11 cellular contexts compared by ENCODE assay signal in genomic region chr14:91354221-91354916, GRCh38.
DNase-seq lines count a peak whose midpoint lies in the region; ATAC-seq and TF ChIP-seq lines count a peak whose summit lies in the region.
"Had no signal": no experiment of that assay in that cellular context is flagged by ENCODE, and none has a peak within 500 bp of the region (broad histone marks: within the 10 kb centered on the region; RNA-seq: fewer than 3 reads in every experiment).

No MANE protein-coding gene starts in this region.

- DNase-seq in CD8-positive, alpha-beta T cell: no peak
- no peak for DNase-seq in activated naive CD8-positive, alpha-beta T cell treated with anti-CD3 and anti-CD28 coated beads, Interleukin-2, amount 50 U/mL, for 24 hours
- DNase-seq in naive B cell: no peak
- DNase-seq in effector CD4-positive, alpha-beta T cell: no peak
- DNase-seq in Calu3: no peak
- no peak for DNase-seq in NCI-H1105 (lab: John Stamatoyannopoulos, UW)
- DNase-seq: EL, T1000 had no signal

- ATAC-seq in CD8-positive, alpha-beta T cell: no peak
- no peak for ATAC-seq in activated naive CD8-positive, alpha-beta T cell treated with anti-CD3 and anti-CD28 coated beads, Interleukin-2, amount 50 U/mL, for 24 hours
- ATAC-seq in naive B cell (ENCODE audit: low read depth in 2 of 2): no peak
- ATAC-seq in GM18867 (IDR thresholded peaks at IDR 0.05; ENCODE audit: unreplicated experiment): no peak

- H3K27ac Mint-ChIP-seq in CD8-positive, alpha-beta T cell: peak overlapping the region; percentile 94
- H3K27ac Mint-ChIP-seq in activated naive CD8-positive, alpha-beta T cell treated with anti-CD3 and anti-CD28 coated beads, Interleukin-2, amount 50 U/mL, for 24 hours: peak overlapping the region; percentile 83
- H3K27ac Mint-ChIP-seq in naive B cell (peak overlapping the region in 5 of 6 donors; percentile 33 to 91 (median 48)), Calu3 (ENCODE audit: unreplicated experiment) (no peak overlapping the region)

- POLR2A ChIA-PET in CD8-positive, alpha-beta T cell (lab: Charles Lee): interaction anchor here (0.5 to 5.9 kb wide), 14 partner anchors 17 to 113 kb away, joined by 3 to 33 read pairs (median 8); partner anchors contain the start of gene CCDC88C

- peak overlapping the region; percentile 11 for H3K27ac ChIP-seq in CD8-positive, alpha-beta T cell (ENCODE audit: low read depth, low read length)
- H3K27ac ChIP-seq in KOPT-K1 (ENCODE audit: low read depth, low read length, poor library complexity, severe bottlenecking): peak overlapping the region; percentile 92
- H3K27ac ChIP-seq: vagina had no signal

- H3K27me3 ChIP-seq in CD8-positive, alpha-beta T cell (ENCODE audit: insufficient read depth, low read length): no peaks in the 10 kb centered on the region
- H3K27me3 ChIP-seq: vagina had no signal

- H3K4me1 Mint-ChIP-seq in CD8-positive, alpha-beta T cell (ENCODE audit: low read depth): peaks cover 95% of the 10 kb centered on the region
- peaks cover 96% of the 10 kb centered on the region for H3K4me1 Mint-ChIP-seq in activated naive CD8-positive, alpha-beta T cell treated with anti-CD3 and anti-CD28 coated beads, Interleukin-2, amount 50 U/mL, for 24 hours
- H3K4me1 Mint-ChIP-seq in naive B cell: peaks cover 70 to 94% (median 74%) of the 10 kb centered on the region in 3 donors
- peaks cover 37% of the 10 kb centered on the region for H3K4me1 Mint-ChIP-seq in Calu3 (ENCODE audit: low read depth, unreplicated experiment)

- H3K4me3 Mint-ChIP-seq in CD8-positive, alpha-beta T cell: peak overlapping the region; percentile 79
- peak overlapping the region; percentile 73 for H3K4me3 Mint-ChIP-seq in activated naive CD8-positive, alpha-beta T cell treated with anti-CD3 and anti-CD28 coated beads, Interleukin-2, amount 50 U/mL, for 24 hours
- H3K4me3 Mint-ChIP-seq in naive B cell (peak overlapping the region in 6 of 8 donors; percentile 6 to 94 (median 72)), Calu3 (ENCODE audit: low read depth, unreplicated experiment) (no peak overlapping the region)

- H3K9me3 ChIP-seq in CD8-positive, alpha-beta T cell (ENCODE audit: low read length): no peaks in the 10 kb centered on the region
- H3K9me3 ChIP-seq in KOPT-K1 (ENCODE audit: insufficient read depth, low read length, poor library complexity, severe bottlenecking): no peaks in the 10 kb centered on the region
- H3K9me3 ChIP-seq: vagina had no signal

- no peak for TF ChIP-seq CTCF in CD8-positive, alpha-beta T cell (IDR thresholded peaks at IDR 0.05)
- no peak for TF ChIP-seq CTCF in Calu3 (IDR thresholded peaks at IDR 0.05; ENCODE audit: unreplicated experiment)

- intact Hi-C loops in CD8-positive, alpha-beta T cell (cut with DNase I, micrococcal nuclease): loop anchor here in 1 of 2 experiments (2.0 kb wide), 2 partner anchors 18 to 50 kb away; no protein-coding TSS in a partner anchor
- intact Hi-C loops in Calu3 (cut with micrococcal nuclease; ENCODE audit: unreplicated experiment): no loop called here

- peaks cover 14% of the 10 kb centered on the region for H3K36me3 ChIP-seq in CD8-positive, alpha-beta T cell (ENCODE audit: insufficient read depth, low read length)
- peaks cover 36% of the 10 kb centered on the region for H3K36me3 ChIP-seq in KOPT-K1 (ENCODE audit: insufficient read depth, low read length)
- H3K36me3 ChIP-seq: vagina had no signal

- H3K9me3 Mint-ChIP-seq in CD8-positive, alpha-beta T cell: no peaks in the 10 kb centered on the region
- no peaks in the 10 kb centered on the region for H3K9me3 Mint-ChIP-seq in activated naive CD8-positive, alpha-beta T cell treated with anti-CD3 and anti-CD28 coated beads, Interleukin-2, amount 50 U/mL, for 24 hours
- no peaks in the 10 kb centered on the region for H3K9me3 Mint-ChIP-seq in naive B cell
- no peaks in the 10 kb centered on the region for H3K9me3 Mint-ChIP-seq in Calu3 (ENCODE audit: low read depth, unreplicated experiment)

- peaks cover 89% of the 10 kb centered on the region for H3K4me1 ChIP-seq in CD8-positive, alpha-beta T cell (ENCODE audit: insufficient read depth, low read length)

- no TSS peak for BruUV-seq in Calu3 (replicated peaks; lab: Mats Ljungman, UMichigan)

- no peaks in the 10 kb centered on the region for H3K27me3 Mint-ChIP-seq in CD8-positive, alpha-beta T cell (ENCODE audit: low read depth)
- no peaks in the 10 kb centered on the region for H3K27me3 Mint-ChIP-seq in activated naive CD8-positive, alpha-beta T cell treated with anti-CD3 and anti-CD28 coated beads, Interleukin-2, amount 50 U/mL, for 24 hours
- no peaks in the 10 kb centered on the region for H3K27me3 Mint-ChIP-seq in naive B cell
- no peaks in the 10 kb centered on the region for H3K27me3 Mint-ChIP-seq in Calu3 (ENCODE audit: unreplicated experiment)

- CTCF ChIA-PET in CD8-positive, alpha-beta T cell (lab: Charles Lee): interaction anchor here (1.2 to 14.1 kb wide), 10 partner anchors 18 to 63 kb away, joined by 3 to 163 read pairs (median 18); partner anchors contain the start of gene CCDC88C
- CTCF ChIA-PET in Calu3 (lab: Charles Lee): interaction anchor here (1.3 kb wide), 1 partner anchor 17 kb away, joined by 3 read pairs; no protein-coding TSS in a partner anchor

- no peak overlapping the region for H3K4me3 ChIP-seq in CD8-positive, alpha-beta T cell (ENCODE audit: low read depth, low read length)
- H3K4me3 ChIP-seq: vagina had no signal

- H3K36me3 Mint-ChIP-seq in CD8-positive, alpha-beta T cell: peaks cover 59% of the 10 kb centered on the region
- H3K36me3 Mint-ChIP-seq in activated naive CD8-positive, alpha-beta T cell treated with anti-CD3 and anti-CD28 coated beads, Interleukin-2, amount 50 U/mL, for 24 hours (ENCODE audit: low read depth): peaks cover 15% of the 10 kb centered on the region
- H3K36me3 Mint-ChIP-seq in naive B cell (peaks cover 4 to 6% of the 10 kb centered on the region in 2 donors), Calu3 (ENCODE audit: insufficient read depth, unreplicated experiment) (peaks cover 22% of the 10 kb centered on the region)
